8 cellular contexts compared by ENCODE assay signal in the genomic region with DNA sequence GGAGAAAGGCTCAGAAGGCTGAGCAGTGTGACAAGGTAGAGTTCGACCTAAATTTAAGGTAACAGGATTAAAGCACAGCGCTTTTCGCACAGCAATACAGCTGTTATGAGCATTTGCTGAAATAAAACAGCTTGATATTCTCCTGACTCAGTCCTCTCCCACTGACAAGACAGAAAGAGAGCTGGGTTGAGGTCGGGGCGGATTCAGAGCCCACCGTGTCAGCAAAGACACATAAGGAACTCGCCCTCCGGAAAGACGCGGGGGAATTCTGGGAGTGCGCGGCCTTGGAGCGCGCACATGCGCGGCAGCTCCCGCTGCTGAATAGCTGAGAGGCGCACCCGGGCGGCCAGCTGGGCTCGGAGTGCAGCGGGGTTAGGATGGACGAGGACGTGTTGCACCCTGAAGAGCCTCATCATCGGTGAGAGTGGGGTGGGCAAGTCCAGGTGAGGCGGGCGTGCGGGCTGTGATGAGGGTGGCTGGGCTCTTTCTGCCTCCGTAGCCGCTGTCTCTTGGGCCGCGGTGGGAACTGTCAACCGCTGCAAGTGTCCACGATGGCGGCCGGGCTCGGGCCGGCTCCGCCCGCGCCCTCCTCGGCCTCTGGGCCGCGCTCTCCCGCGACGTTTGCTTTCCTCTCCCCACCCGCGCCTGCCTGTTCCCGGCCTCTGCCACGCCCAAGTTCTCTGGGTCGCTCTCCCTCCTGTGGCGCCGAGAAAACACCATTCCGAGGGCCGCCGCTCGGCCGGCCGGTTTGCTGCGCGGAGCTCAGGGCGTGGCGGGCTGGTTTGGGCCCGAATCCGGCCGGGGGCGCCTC.
DNase-seq lines count a peak whose midpoint lies in the region; ATAC-seq and TF ChIP-seq lines count a peak whose summit lies in the region.

No MANE protein-coding gene starts in this region.

- intact Hi-C loops in activated CD8-positive, alpha-beta T cell treated with anti-CD3 and anti-CD28 coated beads for 36 hours (cut with micrococcal nuclease): no loop called here

- peak overlapping the region; percentile 54 for H3K27ac ChIP-seq in ACC112 (ENCODE audit: low read depth, low read length)

- ATAC-seq in GM18520 (IDR thresholded peaks at IDR 0.05; ENCODE audit: unreplicated experiment) (peak; percentile 68), HG03045 (IDR thresholded peaks at IDR 0.05; ENCODE audit: unreplicated experiment) (peak; percentile 70)
- ATAC-seq in activated CD8-positive, alpha-beta T cell treated with anti-CD3 and anti-CD28 coated beads for 36 hours: peak; percentile 69
- peak; percentile 67 for ATAC-seq in effector memory CD8-positive, alpha-beta T cell (replicated peaks)

- H3K27me3 ChIP-seq in ACC112 (ENCODE audit: insufficient read depth, low read length): no peaks in the 10 kb centered on the region

- DNase-seq in NCI-H226 (peak; percentile 47), mesenteric fat pad (ENCODE audit: low spot score) (peak; percentile 93)
- peak; percentile 48 for DNase-seq in activated CD8-positive, alpha-beta T cell treated with anti-CD3 and anti-CD28 coated beads for 36 hours
- peak; percentile 3 to 9 (median 5) for DNase-seq in effector memory CD8-positive, alpha-beta T cell

- peak overlapping the region; percentile 95 for H3K4me3 ChIP-seq in ACC112 (ENCODE audit: low read depth, low read length)

- peaks cover 33% of the 10 kb centered on the region for H3K4me1 Mint-ChIP-seq in activated CD8-positive, alpha-beta T cell treated with anti-CD3 and anti-CD28 coated beads for 36 hours (ENCODE audit: low read depth)
- H3K4me1 Mint-ChIP-seq in effector memory CD8-positive, alpha-beta T cell (ENCODE audit: low read depth in 2 of 2): peaks cover 22 to 23% of the 10 kb centered on the region in 2 donors
- H3K4me1 Mint-ChIP-seq in stimulated activated naive CD8-positive, alpha-beta T cell treated with anti-CD3 and anti-CD28 coated beads, Interleukin-15, Interleukin-2, amounts not matched to agents 100 ng/mL and 50 ng/mL, for 24 hours (ENCODE audit: low read depth): peaks cover 35% of the 10 kb centered on the region

- peak overlapping the region; percentile 92 for H3K27ac Mint-ChIP-seq in activated CD8-positive, alpha-beta T cell treated with anti-CD3 and anti-CD28 coated beads for 36 hours
- peak overlapping the region; percentile 76 to 98 for H3K27ac Mint-ChIP-seq in effector memory CD8-positive, alpha-beta T cell
- peak overlapping the region; percentile 88 for H3K27ac Mint-ChIP-seq in stimulated activated naive CD8-positive, alpha-beta T cell treated with anti-CD3 and anti-CD28 coated beads, Interleukin-15, Interleukin-2, amounts not matched to agents 100 ng/mL and 50 ng/mL, for 24 hours

- peak overlapping the region; percentile 88 for H2AFZ ChIP-seq in ACC112 (ENCODE audit: low read length, unreplicated experiment)

- CTCF ChIA-PET in activated CD8-positive, alpha-beta T cell treated with anti-CD3 and anti-CD28 coated beads for 36 hours (lab: Charles Lee): interaction anchor here (0.8 to 4.9 kb wide), 12 partner anchors 14 to 103 kb away, joined by 3 to 28 read pairs (median 4); no protein-coding TSS in a partner anchor

- peaks cover 3% of the 10 kb centered on the region for H3K9me3 Mint-ChIP-seq in activated CD8-positive, alpha-beta T cell treated with anti-CD3 and anti-CD28 coated beads for 36 hours
- no peaks in the 10 kb centered on the region for H3K9me3 Mint-ChIP-seq in effector memory CD8-positive, alpha-beta T cell
- no peaks in the 10 kb centered on the region for H3K9me3 Mint-ChIP-seq in stimulated activated naive CD8-positive, alpha-beta T cell treated with anti-CD3 and anti-CD28 coated beads, Interleukin-15, Interleukin-2, amounts not matched to agents 100 ng/mL and 50 ng/mL, for 24 hours

- H3K4me3 Mint-ChIP-seq in activated CD8-positive, alpha-beta T cell treated with anti-CD3 and anti-CD28 coated beads for 36 hours: peak overlapping the region; percentile 97
- peak overlapping the region; percentile 93 to 100 for H3K4me3 Mint-ChIP-seq in effector memory CD8-positive, alpha-beta T cell
- peak overlapping the region; percentile 95 for H3K4me3 Mint-ChIP-seq in stimulated activated naive CD8-positive, alpha-beta T cell treated with anti-CD3 and anti-CD28 coated beads, Interleukin-15, Interleukin-2, amounts not matched to agents 100 ng/mL and 50 ng/mL, for 24 hours

- POLR2A ChIA-PET in activated CD8-positive, alpha-beta T cell treated with anti-CD3 and anti-CD28 coated beads for 36 hours (lab: Charles Lee): no interaction called here

- no peak for TF ChIP-seq CTCF in activated CD8-positive, alpha-beta T cell treated with anti-CD3 and anti-CD28 coated beads for 36 hours (IDR thresholded peaks at IDR 0.05)

- peaks cover 6% of the 10 kb centered on the region for H3K36me3 Mint-ChIP-seq in activated CD8-positive, alpha-beta T cell treated with anti-CD3 and anti-CD28 coated beads for 36 hours (ENCODE audit: low read depth)
- H3K36me3 Mint-ChIP-seq in effector memory CD8-positive, alpha-beta T cell (ENCODE audit: insufficient read depth): peaks cover 4% of the 10 kb centered on the region
- peaks cover 4% of the 10 kb centered on the region for H3K36me3 Mint-ChIP-seq in stimulated activated naive CD8-positive, alpha-beta T cell treated with anti-CD3 and anti-CD28 coated beads, Interleukin-15, Interleukin-2, amounts not matched to agents 100 ng/mL and 50 ng/mL, for 24 hours (ENCODE audit: low read depth)

- peaks cover 1% of the 10 kb centered on the region for H3K27me3 Mint-ChIP-seq in activated CD8-positive, alpha-beta T cell treated with anti-CD3 and anti-CD28 coated beads for 36 hours
- no peaks in the 10 kb centered on the region for H3K27me3 Mint-ChIP-seq in effector memory CD8-positive, alpha-beta T cell
- no peaks in the 10 kb centered on the region for H3K27me3 Mint-ChIP-seq in stimulated activated naive CD8-positive, alpha-beta T cell treated with anti-CD3 and anti-CD28 coated beads, Interleukin-15, Interleukin-2, amounts not matched to agents 100 ng/mL and 50 ng/mL, for 24 hours

- peaks cover 17% of the 10 kb centered on the region for H3K4me1 ChIP-seq in ACC112 (ENCODE audit: control insufficient read depth, insufficient read depth, low read length, unreplicated experiment)

- H3K36me3 ChIP-seq in ACC112 (ENCODE audit: insufficient read depth, low read length): no peaks in the 10 kb centered on the region

- peaks cover 49% of the 10 kb centered on the region for H3K79me2 ChIP-seq in ACC112 (ENCODE audit: control insufficient read depth, insufficient read depth, low read length, unreplicated experiment)

Comparison
In these comparisons a context has a peak if more than half of its experiments do, and no peak if none do; other contexts are left out.
1. Peak in every context shown above with its lines: DNase-seq, ATAC-seq, H3K4me3 ChIP-seq and H3K27ac ChIP-seq.
2. DNase-seq: peak in every context shown above with its lines; median percentile 93 in mesenteric fat pad; 48 in activated CD8-positive, alpha-beta T cell treated with anti-CD3 and anti-CD28 coated beads for 36 hours; 47 in NCI-H226; 5 in effector memory CD8-positive, alpha-beta T cell.